8 cellular contexts compared by ENCODE assay signal in genomic region chr9:109880276-109881169, GRCh38.
DNase-seq lines count a peak whose midpoint lies in the region; ATAC-seq lines count a peak whose summit lies in the region.

No MANE protein-coding gene starts in this region.

- no peaks in the 10 kb centered on the region for H3K9me3 Mint-ChIP-seq in activated T-cell treated with anti-CD3 and anti-CD28 coated beads, Interleukin-2, amount 50 U/mL, for 4 hours

- peak; percentile 87 for DNase-seq in ELF-1 (ENCODE audit: low read depth, low spot score)
- peak; percentile 36 to 69 for DNase-seq in Kasumi-1 (lab: John Stamatoyannopoulos, UW)
- DNase-seq in activated T-cell treated with anti-CD3 and anti-CD28 coated beads, Interleukin-2, amount 50 U/mL, for 4 hours = no peak
- peak; percentile 70 for DNase-seq in iPS-NIHi11 (ENCODE audit: low spot score)
- DNase-seq in OCI-M2 (lab: John Stamatoyannopoulos, UW; ENCODE audit: unreplicated experiment) = no peak
- DNase-seq in retina = no peak
- DNase-seq in NCI-H2081 treated with DMSO at 0.1 percent for 48 hours (lab: John Stamatoyannopoulos, UW) = no peak

- H3K36me3 Mint-ChIP-seq in activated T-cell treated with anti-CD3 and anti-CD28 coated beads, Interleukin-2, amount 50 U/mL, for 4 hours (ENCODE audit: insufficient read depth) = no peaks in the 10 kb centered on the region

- peaks cover 3% of the 10 kb centered on the region for H3K4me1 Mint-ChIP-seq in activated T-cell treated with anti-CD3 and anti-CD28 coated beads, Interleukin-2, amount 50 U/mL, for 4 hours (ENCODE audit: low read depth)

- ATAC-seq in GM21423 (IDR thresholded peaks at IDR 0.05; ENCODE audit: unreplicated experiment) = peak; percentile 58
- ATAC-seq in activated T-cell treated with anti-CD3 and anti-CD28 coated beads, Interleukin-2, amount 50 U/mL, for 4 hours = peak; percentile 56 to 60

- no peak overlapping the region for H3K4me3 Mint-ChIP-seq in activated T-cell treated with anti-CD3 and anti-CD28 coated beads, Interleukin-2, amount 50 U/mL, for 4 hours

- H3K27me3 Mint-ChIP-seq in activated T-cell treated with anti-CD3 and anti-CD28 coated beads, Interleukin-2, amount 50 U/mL, for 4 hours (ENCODE audit: low read depth) = peaks cover 6% of the 10 kb centered on the region

Comparison
In these comparisons a context has a peak if more than half of its experiments do, and no peak if none do; other contexts are left out.
1. DNase-seq: peak in ELF-1 (single experiment), Kasumi-1 (2 of 2) and iPS-NIHi11 (single experiment); none in activated T-cell treated with anti-CD3 and anti-CD28 coated beads, Interleukin-2, amount 50 U/mL, for 4 hours (single experiment), OCI-M2 (single experiment), retina (single experiment) and NCI-H2081 treated with DMSO at 0.1 percent for 48 hours (single experiment).